Comparison of ENCODE assay signal across 12 cellular contexts in the genomic region with DNA sequence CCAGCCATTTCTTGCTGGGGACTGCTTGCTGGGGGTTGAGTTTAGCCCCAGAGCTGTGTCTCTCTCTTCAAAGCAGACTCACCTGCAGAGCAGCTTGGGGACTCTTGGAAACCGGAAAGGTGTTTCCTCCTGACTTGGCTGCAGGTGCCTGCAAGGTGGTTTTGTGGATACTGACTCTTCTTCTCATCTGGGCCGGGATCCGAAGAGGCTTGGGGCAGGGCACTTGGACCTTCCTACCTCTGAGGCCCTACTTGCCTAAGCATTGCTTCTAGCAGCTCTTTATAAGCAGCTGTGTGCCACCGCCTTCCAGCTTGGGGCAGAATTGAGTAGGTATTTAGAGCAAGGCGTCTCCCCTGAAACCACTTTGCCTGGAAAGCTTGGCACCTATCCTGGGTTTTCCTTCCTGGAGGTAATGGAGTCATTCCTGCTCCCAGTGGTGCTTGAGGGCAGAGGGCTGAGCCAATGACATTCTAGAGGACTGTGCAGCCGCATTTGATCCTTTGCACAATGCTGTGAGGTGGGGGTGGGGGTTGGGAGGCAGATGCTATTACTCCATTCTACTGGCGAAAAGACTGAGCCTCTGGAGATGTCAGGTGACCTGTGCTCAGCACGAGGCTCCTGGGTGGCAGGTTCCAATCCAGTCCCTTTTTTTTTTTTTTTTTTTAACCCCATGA. TPM values are rescaled to one million over a fixed set of nuclear protein-coding genes. Genes with fewer than 3 reads are reported as not detected.
DNase-seq lines count a peak whose midpoint lies in the region; ATAC-seq and TF ChIP-seq lines count a peak whose summit lies in the region.
"Had no signal": no experiment of that assay in that cellular context is flagged by ENCODE, and none has a peak within 500 bp of the region (broad histone marks: within the 10 kb centered on the region; RNA-seq: fewer than 3 reads in every experiment).

No MANE protein-coding gene starts in this region.

- TF ChIP-seq CTCF in heart right ventricle (IDR thresholded peaks at IDR 0.05) (no peak), mammary epithelial cell (conservative IDR thresholded peaks at IDR 0.05 in 1 of 2, IDR thresholded peaks at IDR 0.05 in 1 of 2; ENCODE audit: extremely low read depth in 1 of 2, insufficient read depth in 1 of 2, low read depth in 1 of 2, low read length in 2 of 2) (no peak), upper lobe of right lung (IDR thresholded peaks at IDR 0.05) (no peak)

- ATAC-seq in heart right ventricle (no peak), upper lobe of right lung (peak; percentile 37), HG03175 (IDR thresholded peaks at IDR 0.05; ENCODE audit: unreplicated experiment) (no peak)

- H3K27me3 ChIP-seq in heart right ventricle (no peaks in the 10 kb centered on the region), mammary epithelial cell (ENCODE audit: insufficient read depth, low read length) (no peaks in the 10 kb centered on the region), upper lobe of right lung (no peaks in the 10 kb centered on the region), H7 (ENCODE audit: control insufficient read depth, insufficient read depth, low read length) (peaks cover 21% of the 10 kb centered on the region)

- peak overlapping the region in 9 of 10 donors; percentile 7 to 81 (median 59) for H3K27ac ChIP-seq in heart right ventricle
- H3K27ac ChIP-seq in mammary epithelial cell (ENCODE audit: insufficient read depth, low read depth, low read length): peak overlapping the region; percentile 83
- H3K27ac ChIP-seq in upper lobe of right lung: peak overlapping the region; percentile 53
- H3K27ac ChIP-seq: WERI-Rb-1 had no signal

- intact Hi-C loops in heart right ventricle (cut with DNase I): loop anchor here in 1 of 10 donors (10.0 kb wide), 1 partner anchor 116 kb away; no protein-coding TSS in a partner anchor
- intact Hi-C loops in cardiac septum (cut with DNase I): no loop called here
- intact Hi-C loops in mammary epithelial cell (cut with micrococcal nuclease): no loop called here
- intact Hi-C loops in upper lobe of right lung (cut with DNase I): no loop called here

- no peaks in the 10 kb centered on the region for H4K20me1 ChIP-seq in mammary epithelial cell (ENCODE audit: insufficient read depth, low read length)

- H3K9ac ChIP-seq in mammary epithelial cell (ENCODE audit: insufficient read depth, low read length): no peak overlapping the region

- no peak for DNase-seq in heart right ventricle
- DNase-seq in cardiac septum (ENCODE audit: low spot score): no peak
- peak; percentile 48 for DNase-seq in mammary epithelial cell
- DNase-seq in mesenteric fat pad (ENCODE audit: low spot score): peak; percentile 80
- no peak for DNase-seq in upper lobe of right lung
- DNase-seq in G401 (ENCODE audit: low spot score): no peak
- DNase-seq in H7: no peak
- DNase-seq: activated naive CD4-positive, alpha-beta T cell treated with anti-CD3 and anti-CD28 coated beads, Interleukin-2, amount 50 U/mL, for 16 hours; AML-193; NK-92 treated with Interleukin-12 subunit alpha and Interleukin-12 subunit beta, amount 100 ng/mL, for 24 hours; WERI-Rb-1 had no signal

- H3K36me3 ChIP-seq in heart right ventricle (no peaks in the 10 kb centered on the region), mammary epithelial cell (ENCODE audit: insufficient read depth, low read length) (no peaks in the 10 kb centered on the region), upper lobe of right lung (no peaks in the 10 kb centered on the region), H7 (replicated peaks; ENCODE audit: control insufficient read depth, insufficient read depth, low read length) (no peaks in the 10 kb centered on the region)
- H3K36me3 ChIP-seq: WERI-Rb-1 had no signal

- 76 to 79% methylated on average over 8 of the region's 8 CpGs for WGBS in heart right ventricle, 2 donors
- 4% methylated on average over 5 of the region's 8 CpGs for WGBS in mammary epithelial cell (ENCODE audit: low coverage, missing lambda C conversion rate)

- BruUV-seq in mammary epithelial cell (replicated peaks; lab: Mats Ljungman, UMichigan): no TSS peak

- CTCF ChIA-PET in mammary epithelial cell (lab: Charles Lee; ENCODE audit: low non-redundant PET): no interaction called here

- peaks cover 14% of the 10 kb centered on the region for H3K79me2 ChIP-seq in mammary epithelial cell (ENCODE audit: insufficient read depth, low read length)

- H3K4me1 ChIP-seq in heart right ventricle (peaks cover 9 to 69% (median 45%) of the 10 kb centered on the region in 9 donors), mammary epithelial cell (ENCODE audit: insufficient read depth, low read length) (peaks cover 36% of the 10 kb centered on the region), upper lobe of right lung (peaks cover 28% of the 10 kb centered on the region)

- H3K9me3 ChIP-seq in heart right ventricle: no peaks in the 10 kb centered on the region
- no peaks in the 10 kb centered on the region for H3K9me3 ChIP-seq in mammary epithelial cell (replicated peaks; ENCODE audit: insufficient read depth, low read length)
- no peaks in the 10 kb centered on the region for H3K9me3 ChIP-seq in upper lobe of right lung

- dilution Hi-C loops in mammary epithelial cell (cut with HindIII; ENCODE audit: low sequenced_read_pairs): no loop called here

- H3K4me3 ChIP-seq in heart right ventricle (peak overlapping the region in 2 of 10 donors; percentile 13 to 34), mammary epithelial cell (replicated peaks in 1 of 3; ENCODE audit: insufficient read depth in 1 of 3, low read depth in 2 of 3, low read length in 3 of 3) (no peak overlapping the region), upper lobe of right lung (no peak overlapping the region), H7 (ENCODE audit: insufficient read depth, low read depth, low read length) (no peak overlapping the region)

- in situ Hi-C loops in mammary epithelial cell (cut with MboI; ENCODE audit: low sequenced_read_pairs in 2 of 2): no loop called here
- in situ Hi-C loops in G401 (cut with HindIII; ENCODE audit: low sequenced_read_pairs): no loop called here

- H2AFZ ChIP-seq in mammary epithelial cell (ENCODE audit: low read depth, low read length): peak overlapping the region; percentile 87

- peak overlapping the region; percentile 68 for H3K4me2 ChIP-seq in mammary epithelial cell (ENCODE audit: insufficient read depth, low read depth, low read length)

RNA-seq across cellular contexts. Expression of gene CTSZ, which starts 3.4 kb away (rescaled TPM):
- total RNA-seq in heart right ventricle (100 to 1,000 TPM in 8 of 10 donors, 10 to 100 TPM in 2; 87.9 to 278 (median 124) TPM), cardiac septum (157 TPM), mammary epithelial cell (100 to 1,000 TPM; 138 to 139 TPM), mesenteric fat pad (277 TPM), upper lobe of right lung (355 TPM)
- polyA plus RNA-seq in heart right ventricle (100 to 1,000 TPM in 1 of 2 donors, 10 to 100 TPM in 1; 83.9 to 135 TPM), mammary epithelial cell (156 TPM)
- polyA minus RNA-seq in mammary epithelial cell: 116 TPM
- total RNA-seq in G401 (2014; rRNA removed; shearing (Covaris generic)): not detected in 2 replicates
- 12.9 and 19.7 TPM in 2 replicates for total RNA-seq in H7 (2014; rRNA removed; shearing (Covaris generic))

RNA-seq across cellular contexts. Expression of gene TUBB1, which starts 8.8 kb away (rescaled TPM):
- total RNA-seq in heart right ventricle (under 1 TPM in 8 of 10 donors, not detected in 2; 0.17 to 0.38 (median 0.21) TPM), cardiac septum (0.54 TPM), mammary epithelial cell (not detected), mesenteric fat pad (0.51 TPM), upper lobe of right lung (3.0 TPM)
- polyA plus RNA-seq in heart right ventricle (under 1 TPM; 0.07 to 0.13 TPM), mammary epithelial cell (0.01 TPM)
- not detected for polyA minus RNA-seq in mammary epithelial cell
- not detected in 2 replicates for total RNA-seq in G401 (2014; rRNA removed; shearing (Covaris generic))
- total RNA-seq in H7 (2014; rRNA removed; shearing (Covaris generic)): not detected in 2 replicates

RNA-seq across cellular contexts. Expression of gene ATP5F1E, which starts 21.7 kb away (rescaled TPM):
- total RNA-seq in heart right ventricle (100 to 1,000 TPM; 105 to 155 (median 121) TPM), cardiac septum (123 TPM), mammary epithelial cell (10 to 100 TPM; 13.7 to 75.4 TPM), mesenteric fat pad (71.3 TPM), upper lobe of right lung (59.7 TPM)
- polyA plus RNA-seq in heart right ventricle (10 to 100 TPM; 84.7 to 96.7 TPM), mammary epithelial cell (39.1 TPM)
- polyA minus RNA-seq in mammary epithelial cell: 9.7 TPM
- 35.4 and 51.3 TPM in 2 replicates for total RNA-seq in G401 (2014; rRNA removed; shearing (Covaris generic))
- total RNA-seq in H7 (2014; rRNA removed; shearing (Covaris generic)): 14.3 and 16.4 TPM in 2 replicates

RNA-seq across cellular contexts. Expression of gene NELFCD, which starts 29.4 kb away (rescaled TPM):
- total RNA-seq in heart right ventricle (10 to 100 TPM; 23.2 to 40.5 (median 31.1) TPM), cardiac septum (34.7 TPM), mammary epithelial cell (10 to 100 TPM; 37.8 to 69.7 TPM), mesenteric fat pad (43.9 TPM), upper lobe of right lung (51.2 TPM)
- polyA plus RNA-seq in heart right ventricle (10 to 100 TPM; 22.8 to 48.1 TPM), mammary epithelial cell (84.9 TPM)
- 143 TPM for polyA minus RNA-seq in mammary epithelial cell
- 58.0 and 58.9 TPM in 2 replicates for total RNA-seq in G401 (2014; rRNA removed; shearing (Covaris generic))
- total RNA-seq in H7 (2014; rRNA removed; shearing (Covaris generic)): 36.8 and 39.8 TPM in 2 replicates

RNA-seq across cellular contexts. Expression of gene PRELID3B, which starts 32.1 kb away (rescaled TPM):
- 10 to 100 TPM; 41.4 to 55.9 (median 47.5) TPM for total RNA-seq in heart right ventricle
- polyA plus RNA-seq in heart right ventricle: 10 to 100 TPM; 11.5 to 26.1 TPM
- total RNA-seq in cardiac septum: 41.4 TPM
- 100 to 1,000 TPM in 1 of 2 donors, 10 to 100 TPM in 1; 81.2 to 103 TPM for total RNA-seq in mammary epithelial cell
- polyA plus RNA-seq in mammary epithelial cell: 49.5 TPM
- 91.4 TPM for polyA minus RNA-seq in mammary epithelial cell
- 56.8 TPM for total RNA-seq in mesenteric fat pad
- 47.2 TPM for total RNA-seq in upper lobe of right lung
- total RNA-seq in G401 (2014; rRNA removed; shearing (Covaris generic)): 49.6 and 76.2 TPM in 2 replicates
- total RNA-seq in H7 (2014; rRNA removed; shearing (Covaris generic)): 29.5 and 36.3 TPM in 2 replicates

Comparison
In these comparisons a context has a peak if more than half of its experiments do, and no peak if none do; other contexts are left out.
1. DNase-seq: peak in mammary epithelial cell (single experiment) and mesenteric fat pad (single experiment); none in heart right ventricle (0 of 2), cardiac septum (single experiment), upper lobe of right lung (single experiment), G401 (single experiment) and H7 (single experiment).
2. RNA of gene CTSZ, which starts 3.4 kb away (total RNA-seq): 355 TPM in upper lobe of right lung (single experiment), 277 TPM in mesenteric fat pad (single experiment), 157 TPM in cardiac septum (single experiment), 138 to 139 TPM in mammary epithelial cell, 87.9 to 278 TPM in heart right ventricle and 12.9 to 19.7 TPM in H7; not detected in G401; every median in the first group is over 10 times any median in the second.
3. Peak in every context shown above with its lines, with median percentiles within 50 percentile points of each other: H3K27ac ChIP-seq.